Comparison of ENCODE assay signal across 24 cellular contexts in the genomic region with DNA sequence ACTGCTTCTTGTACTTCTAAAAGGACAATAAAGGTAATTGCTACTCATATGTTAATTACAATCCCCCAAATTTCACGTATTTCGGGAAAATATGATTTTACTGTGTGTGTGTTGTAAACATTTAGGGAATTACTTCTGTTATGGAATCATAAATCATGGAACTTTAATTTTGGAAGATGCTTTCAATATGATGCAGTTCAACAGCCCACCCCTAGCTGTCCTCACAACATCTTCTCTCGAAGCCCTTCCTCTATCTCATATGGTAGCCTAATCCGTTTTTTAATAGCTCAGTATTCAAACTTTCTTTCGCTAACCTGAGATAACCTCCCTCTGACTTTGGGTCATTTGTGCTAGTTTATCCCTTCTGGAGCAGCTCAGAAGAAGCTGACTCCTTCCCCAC.
DNase-seq lines count a peak whose midpoint lies in the region; ATAC-seq and TF ChIP-seq lines count a peak whose summit lies in the region.
"Had no signal": no experiment of that assay in that cellular context is flagged by ENCODE, and none has a peak within 500 bp of the region (broad histone marks: within the 10 kb centered on the region; RNA-seq: fewer than 3 reads in every experiment).

No MANE protein-coding gene starts in this region.

- peaks cover 9% of the 10 kb centered on the region for H3K9me3 Mint-ChIP-seq in osteocyte (ENCODE audit: unreplicated experiment)
- H3K9me3 Mint-ChIP-seq: activated CD4-positive, alpha-beta memory T cell treated with anti-CD3 and anti-CD28 coated beads for 36 hours; CD8-positive, alpha-beta T cell; dendritic cell treated with granulocyte-macrophage colony-stimulating factor and Interleukin-4, amounts not matched to agents 40 ng/mL and 50 ng/mL, for 4 days had no signal

- no peak overlapping the region for H3K4me3 Mint-ChIP-seq in osteocyte (ENCODE audit: unreplicated experiment)
- H3K4me3 Mint-ChIP-seq: activated B cell treated with CpG ODN at 0.5 μM for 24 hours; activated CD4-positive, alpha-beta memory T cell treated with anti-CD3 and anti-CD28 coated beads for 36 hours; CD8-positive, alpha-beta T cell; dendritic cell treated with granulocyte-macrophage colony-stimulating factor and Interleukin-4, amounts not matched to agents 40 ng/mL and 50 ng/mL, for 4 days had no signal

- no peaks in the 10 kb centered on the region for H3K9me2 ChIP-seq in HCT116 (ENCODE audit: insufficient read depth)

- H4K20me1 ChIP-seq in HCT116 (ENCODE audit: insufficient read depth), result no peaks in the 10 kb centered on the region

- no peak overlapping the region for H3K27ac Mint-ChIP-seq in osteocyte (ENCODE audit: unreplicated experiment)
- H3K27ac Mint-ChIP-seq: activated B cell treated with CpG ODN at 0.5 μM for 24 hours; activated CD4-positive, alpha-beta memory T cell treated with anti-CD3 and anti-CD28 coated beads for 36 hours; CD8-positive, alpha-beta T cell; dendritic cell treated with granulocyte-macrophage colony-stimulating factor and Interleukin-4, amounts not matched to agents 40 ng/mL and 50 ng/mL, for 4 days had no signal

- RAD21 ChIA-PET in HCT116 (lab: Charles Lee; ENCODE audit: low non-redundant PET in 1 of 2, low total read pairs in 2 of 2, uncharacterized antibody in 2 of 2, unreplicated experiment in 2 of 2), result no interaction called here

- H3K79me2 ChIP-seq in HCT116 (ENCODE audit: insufficient read depth, low read length), result no peaks in the 10 kb centered on the region

- no peaks in the 10 kb centered on the region for H3K4me1 Mint-ChIP-seq in osteocyte (ENCODE audit: unreplicated experiment)
- H3K4me1 Mint-ChIP-seq: activated B cell treated with CpG ODN at 0.5 μM for 24 hours had no signal

- intact Hi-C loops in HCT116 (cut with micrococcal nuclease), result no loop called here

- POLR2A ChIA-PET in HCT116 (lab: Charles Lee), result no interaction called here

- ATAC-seq in HCT116 (no peak), SK-N-SH treated with all-trans-retinoic acid at 6 μM for 48 hours (peak; percentile 87), GM21526 (IDR thresholded peaks at IDR 0.05; ENCODE audit: low FRiP score, unreplicated experiment) (no peak)
- ATAC-seq: CD8-positive, alpha-beta T cell; mucosa of descending colon; upper lobe of right lung had no signal

- no peak overlapping the region for H3K9ac ChIP-seq in HCT116 (ENCODE audit: low read length)

- CTCF ChIA-PET in HCT116 (lab: Charles Lee), result interaction anchor here (1.2 kb wide), 2 partner anchors 16 to 484 kb away, joined by 4 read pairs; no protein-coding TSS in a partner anchor

- TF ChIP-seq POLR2A in HCT116 (IDR thresholded peaks at IDR 0.05; ENCODE audit: borderline replicate concordance, extremely low read depth, insufficient read depth, insufficient read length) (no peak), erythroblast (IDR thresholded peaks at IDR 0.05; ENCODE audit: low read length) (no peak)

- no peaks in the 10 kb centered on the region for H3K36me3 Mint-ChIP-seq in osteocyte (ENCODE audit: unreplicated experiment)
- H3K36me3 Mint-ChIP-seq: activated CD4-positive, alpha-beta memory T cell treated with anti-CD3 and anti-CD28 coated beads for 36 hours; CD8-positive, alpha-beta T cell had no signal

- DNase-seq in AG10803 (ENCODE audit: low read depth) (no peak), HCT116 (ENCODE audit: low read depth, low spot score) (no peak), myocyte (ENCODE audit: low read depth) (peak; percentile 31), erythroblast (lab: John Stamatoyannopoulos, UW) (no peak), osteocyte (ENCODE audit: extremely low spot score, unreplicated experiment) (no peak), SK-N-DZ (ENCODE audit: low spot score) (no peak)
- DNase-seq: activated B cell treated with CpG ODN at 0.5 μM for 24 hours; activated CD4-positive, alpha-beta memory T cell treated with anti-CD3 and anti-CD28 coated beads for 36 hours; activated gamma-delta T cell treated with Interleukin-2 at 50 U/mL for 16 hours; adrenal gland; CD8-positive, alpha-beta T cell; left ventricle myocardium inferior; mucosa of descending colon; NCI-H146; NCI-H82; retina; SHP77 treated with DMSO at 0.1 percent for 48 hours; stimulated activated CD4-positive, alpha-beta T cell treated with anti-CD3 and anti-CD28 coated beads, Interleukin-12 subunit alpha, Interleukin-12 subunit beta, amount 100 ng/mL, for 4 hours; upper lobe of right lung had no signal

- H3K4me3 ChIP-seq in AG10803 (ENCODE audit: low read length) (no peak overlapping the region), HCT116 (replicated peaks in 1 of 2; ENCODE audit: low read depth in 1 of 2, low read length in 2 of 2) (no peak overlapping the region)
- H3K4me3 ChIP-seq: adrenal gland, breast epithelium, left ventricle myocardium inferior, mucosa of descending colon, PC-9, upper lobe of right lung had no signal

- TF ChIP-seq RAD21 in HCT116 (IDR thresholded peaks at IDR 0.05; ENCODE audit: low read depth), result no peak

- H2AFZ ChIP-seq in HCT116 (ENCODE audit: low read depth, low read length, poor library complexity, severe bottlenecking), result no peak overlapping the region
- H2AFZ ChIP-seq: PC-9 had no signal

- no peaks in the 10 kb centered on the region for H3K4me1 ChIP-seq in HCT116 (ENCODE audit: control insufficient read depth in 1 of 2, insufficient read depth in 2 of 2, low read length in 2 of 2)
- H3K4me1 ChIP-seq: adrenal gland, breast epithelium, left ventricle myocardium inferior, upper lobe of right lung had no signal

- no peaks in the 10 kb centered on the region for H3K36me3 ChIP-seq in HCT116 (ENCODE audit: control insufficient read depth in 1 of 2, insufficient read depth in 2 of 2, low read length in 2 of 2)
- H3K36me3 ChIP-seq: adrenal gland, breast epithelium, left ventricle myocardium inferior, upper lobe of right lung had no signal

- H3K27me3 ChIP-seq in HCT116 (ENCODE audit: insufficient read depth, low read length), result no peaks in the 10 kb centered on the region
- H3K27me3 ChIP-seq: adrenal gland, breast epithelium, upper lobe of right lung had no signal

- no peaks in the 10 kb centered on the region for H3K27me3 Mint-ChIP-seq in osteocyte (ENCODE audit: unreplicated experiment)
- H3K27me3 Mint-ChIP-seq: activated B cell treated with CpG ODN at 0.5 μM for 24 hours; dendritic cell treated with granulocyte-macrophage colony-stimulating factor and Interleukin-4, amounts not matched to agents 40 ng/mL and 50 ng/mL, for 4 days had no signal

- BruUV-seq in HCT116 (replicated peaks; lab: Mats Ljungman, UMichigan), result no TSS peak

- no peaks in the 10 kb centered on the region for H3K9me3 ChIP-seq in HCT116 (ENCODE audit: control insufficient read depth in 1 of 2, insufficient read depth in 1 of 2, low read depth in 1 of 2, low read length in 2 of 2)
- H3K9me3 ChIP-seq: adrenal gland, breast epithelium, mucosa of descending colon, upper lobe of right lung had no signal

- TF ChIP-seq CTCF in AG10803 (conservative IDR thresholded peaks at IDR 0.05; ENCODE audit: low read length) (peak; percentile 17), HCT116 (IDR thresholded peaks at IDR 0.05 in 2 of 3, conservative IDR thresholded peaks at IDR 0.05 in 1 of 3; ENCODE audit: borderline replicate concordance in 1 of 3, insufficient read depth in 1 of 3, low read depth in 2 of 3, low read length in 2 of 3) (peak in 2 of 3 experiments; percentile 20 to 28; a peak in 2 of 6 replicates), osteocyte (IDR thresholded peaks at IDR 0.05) (no peak)

- no peak overlapping the region for H3K4me2 ChIP-seq in HCT116 (ENCODE audit: low read length)
- H3K4me2 ChIP-seq: PC-9 had no signal

- H3K27ac ChIP-seq in HCT116 (ENCODE audit: low read depth, low read length), result no peak overlapping the region
- H3K27ac ChIP-seq: adrenal gland, breast epithelium, left ventricle myocardium inferior, PC-9, upper lobe of right lung had no signal

TF ChIP-seq in HCT116, 20 proteins besides CTCF, POLR2A, EP300 and RAD21 (continues in another document):
- TF ChIP-seq CEBPB (IDR thresholded peaks at IDR 0.05; ENCODE audit: low read depth) (no peak), EZH2phosphoT487 (IDR thresholded peaks at IDR 0.05; ENCODE audit: borderline replicate concordance) (no peak), YY1 (IDR thresholded peaks at IDR 0.05; ENCODE audit: extremely low read depth, insufficient replicate concordance, low read depth, low read length) (no peak), TCF7L2 (IDR thresholded peaks at IDR 0.05; ENCODE audit: borderline replicate concordance, extremely low read depth, insufficient read depth, insufficient read length) (no peak), SRF (IDR thresholded peaks at IDR 0.05; ENCODE audit: low read depth) (no peak), SIN3A (IDR thresholded peaks at IDR 0.05; ENCODE audit: low read depth) (no peak), EZH2 (IDR thresholded peaks at IDR 0.05) (no peak), SP1 (IDR thresholded peaks at IDR 0.05; ENCODE audit: low read depth) (no peak), ZNF274 (IDR thresholded peaks at IDR 0.05; ENCODE audit: low read depth, low read length) (no peak), JUND (IDR thresholded peaks at IDR 0.05) (no peak), ZFX (IDR thresholded peaks at IDR 0.05) (no peak)
- TF ChIP-seq, protein P1, sequence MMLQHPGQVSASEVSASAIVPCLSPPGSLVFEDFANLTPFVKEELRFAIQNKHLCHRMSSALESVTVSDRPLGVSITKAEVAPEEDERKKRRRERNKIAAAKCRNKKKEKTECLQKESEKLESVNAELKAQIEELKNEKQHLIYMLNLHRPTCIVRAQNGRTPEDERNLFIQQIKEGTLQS (IDR thresholded peaks at IDR 0.05), result no peak

TF ChIP-seq in SK-N-SH treated with all-trans-retinoic acid at 6 μM for 48 hours, 23 proteins besides CTCF, POLR2A, EP300 and RAD21 (continues in another document):
- TF ChIP-seq TOX (CRISPR knock-in tag; IDR thresholded peaks at IDR 0.05; ENCODE audit: borderline replicate concordance) (no peak), TCF4 (CRISPR knock-in tag; IDR thresholded peaks at IDR 0.05; ENCODE audit: borderline replicate concordance) (no peak), BACH2 (CRISPR knock-in tag; IDR thresholded peaks at IDR 0.05; ENCODE audit: borderline replicate concordance) (no peak), ESRRG (CRISPR knock-in tag; IDR thresholded peaks at IDR 0.05) (no peak), ZC3H10 (CRISPR knock-in tag; IDR thresholded peaks at IDR 0.05) (no peak), SNAI2 (CRISPR knock-in tag; IDR thresholded peaks at IDR 0.05) (no peak), ARNTL (CRISPR knock-in tag; IDR thresholded peaks at IDR 0.05; ENCODE audit: borderline replicate concordance, low read depth) (no peak), ZNF565 (CRISPR knock-in tag; conservative IDR thresholded peaks at IDR 0.05; ENCODE audit: low read depth) (no peak), ZFP3 (CRISPR knock-in tag; IDR thresholded peaks at IDR 0.05) (no peak), ZNF8 (CRISPR knock-in tag; IDR thresholded peaks at IDR 0.05) (no peak)
